ENCODE assay signal across 8 cellular contexts in the genomic region with DNA sequence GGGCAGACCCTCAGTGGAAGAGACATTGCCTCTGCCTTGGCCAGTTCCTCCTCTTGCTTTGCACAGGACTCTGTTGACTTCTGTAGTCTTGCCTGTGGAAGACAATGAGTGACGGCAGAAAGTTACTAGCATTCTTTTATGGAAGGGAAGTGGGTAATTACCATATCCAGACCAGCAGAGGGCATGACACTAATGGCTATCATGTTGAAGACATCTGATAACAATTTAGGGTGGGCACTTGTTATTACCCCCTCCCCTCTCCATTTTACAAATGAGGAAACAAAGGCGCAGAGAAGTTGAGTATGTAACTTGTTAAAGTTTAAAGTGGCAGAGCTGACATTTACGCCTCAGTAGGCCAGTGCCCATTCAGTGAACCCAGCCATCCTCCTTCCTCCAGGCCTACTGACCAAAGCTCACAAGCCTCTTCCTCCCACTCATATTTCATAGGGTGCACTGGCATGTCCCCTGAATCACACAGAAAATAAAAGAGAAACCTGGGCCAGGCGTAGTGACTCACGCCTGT. TPM values are rescaled to one million over a fixed set of nuclear protein-coding genes. Genes with fewer than 3 reads are reported as not detected.
DNase-seq lines count a peak whose midpoint lies in the region; ATAC-seq and TF ChIP-seq lines count a peak whose summit lies in the region.

No MANE protein-coding gene starts in this region.

- TF ChIP-seq CTCF in Calu3 (IDR thresholded peaks at IDR 0.05; ENCODE audit: unreplicated experiment) (peak; percentile 13), astrocyte of the spinal cord (IDR thresholded peaks at IDR 0.05; ENCODE audit: low read depth, low read length) (peak; percentile 55)

- no TSS peak for BruUV-seq in Calu3 (replicated peaks; lab: Mats Ljungman, UMichigan)

- no peaks in the 10 kb centered on the region for H3K36me3 Mint-ChIP-seq in Calu3 (ENCODE audit: insufficient read depth, unreplicated experiment)

- no peak overlapping the region for H3K27ac Mint-ChIP-seq in Calu3 (ENCODE audit: unreplicated experiment)

- intact Hi-C loops in Calu3 (cut with micrococcal nuclease; ENCODE audit: unreplicated experiment): no loop called here

- CTCF ChIA-PET in Calu3 (lab: Charles Lee): no interaction called here

- no peaks in the 10 kb centered on the region for H3K4me1 Mint-ChIP-seq in Calu3 (ENCODE audit: low read depth, unreplicated experiment)

- H3K4me3 ChIP-seq in astrocyte of the spinal cord (ENCODE audit: low read depth, low read length): no peak overlapping the region

- no peak overlapping the region for H3K4me3 Mint-ChIP-seq in Calu3 (ENCODE audit: low read depth, unreplicated experiment)

- no peak for DNase-seq in Calu3
- peak; percentile 76 for DNase-seq in HT1080 (ENCODE audit: low read depth)
- DNase-seq in astrocyte of the spinal cord (ENCODE audit: low read depth, low spot score): peak; percentile 25
- DNase-seq in lung microvascular endothelial cell (ENCODE audit: low read depth in 2 of 2): peak; percentile 27 to 53
- no peak for DNase-seq in activated gamma-delta T cell (lab: John Stamatoyannopoulos, UW)

- H3K9me3 Mint-ChIP-seq in Calu3 (ENCODE audit: low read depth, unreplicated experiment): no peaks in the 10 kb centered on the region

- in situ Hi-C loops in astrocyte of the spinal cord (cut with HindIII; ENCODE audit: low sequenced_read_pairs): no loop called here

- H3K27me3 Mint-ChIP-seq in Calu3 (ENCODE audit: unreplicated experiment): peaks cover 12% of the 10 kb centered on the region

- no peak for ATAC-seq in GM21423 (IDR thresholded peaks at IDR 0.05; ENCODE audit: unreplicated experiment)
- no peak for ATAC-seq in HG03045 (IDR thresholded peaks at IDR 0.05; ENCODE audit: unreplicated experiment)
- ATAC-seq in HG03342 (IDR thresholded peaks at IDR 0.05; ENCODE audit: unreplicated experiment): no peak

RNA-seq across cellular contexts. Expression of gene FMN1, which starts 48.2 kb away (rescaled TPM):
- total RNA-seq in Calu3 (2022): 5.5 and 7.1 TPM in 2 replicates
- 3.4 and 3.8 TPM in 2 replicates for total RNA-seq in HT1080 (2014; rRNA removed; shearing (Covaris generic))
- 1.8 and 2.3 TPM in 2 replicates for polyA plus RNA-seq in HT1080 (2015; cell fraction: cytosol; rRNA removed)
- 3.8 and 4.2 TPM in 2 replicates for polyA plus RNA-seq in HT1080 (2015; cell fraction: nucleus; rRNA removed)
- under 0.01 TPM in 2 replicates for total RNA-seq in lung microvascular endothelial cell

Comparison
In these comparisons a context has a peak if more than half of its experiments do, and no peak if none do; other contexts are left out.
1. DNase-seq: peak in HT1080 (single experiment), astrocyte of the spinal cord (single experiment) and lung microvascular endothelial cell (2 of 2); none in Calu3 (single experiment) and activated gamma-delta T cell (single experiment).